Comparison of ENCODE assay signal across 22 cellular contexts in genomic region chr11:119894916-119895315, GRCh38.
"Had no signal": no experiment of that assay in that cellular context is flagged by ENCODE, and none has a peak within 500 bp of the region (broad histone marks: within the 10 kb centered on the region; RNA-seq: fewer than 3 reads in every experiment).

No MANE protein-coding gene starts in this region.

- FAIRE-seq: colon, endothelial cell of umbilical vein, frontal cortex, islet of Langerhans, keratinocyte had no signal

- H3K36me3 ChIP-seq: esophagus muscularis mucosa, gastroesophageal sphincter, heart right ventricle, left lung, lower lobe of right lung had no signal

- H3K4me1 ChIP-seq: foreskin keratinocyte, left lung, lower lobe of right lung had no signal

- DNase-seq: dermis blood vessel endothelial cell; effector CD4-positive, alpha-beta T cell; effector memory CD4-positive, alpha-beta T cell; foreskin keratinocyte; head of caudate nucleus; heart right ventricle; hippocampal formation; left cardiac atrium; left lung; left ventricle myocardium superior; lower lobe of right lung; mesenchymal stem cell; midbrain had no signal

- H3K4me3 ChIP-seq: coronary artery, dorsolateral prefrontal cortex, esophagus muscularis mucosa, gastroesophageal sphincter, heart right ventricle, left lung, lower lobe of right lung had no signal

- ATAC-seq: foreskin keratinocyte, gastroesophageal sphincter, heart right ventricle, left cardiac atrium, left lung, left ventricle myocardium superior had no signal

- H3K9me3 ChIP-seq: esophagus muscularis mucosa, gastroesophageal sphincter, heart right ventricle, left lung, lower lobe of right lung had no signal

- H3K27ac ChIP-seq: coronary artery, esophagus muscularis mucosa, foreskin keratinocyte, gastroesophageal sphincter, heart right ventricle, left lung, lower lobe of right lung had no signal
